29 cellular contexts compared by ENCODE assay signal in genomic region chr3:41276191-41276590, GRCh38.
"Had no signal": no experiment of that assay in that cellular context is flagged by ENCODE, and none has a peak within 500 bp of the region (broad histone marks: within the 10 kb centered on the region; RNA-seq: fewer than 3 reads in every experiment).

No MANE protein-coding gene starts in this region.

- H3K36me3 ChIP-seq: ascending aorta, cardiac muscle cell, SJCRH30 had no signal

- H3K9ac ChIP-seq: SK-N-SH had no signal

- H3K4me1 ChIP-seq: ascending aorta, SJCRH30 had no signal

- H3K4me3 ChIP-seq: ascending aorta, cardiac muscle cell, SJCRH30 had no signal

- H3K4me3 Mint-ChIP-seq: activated CD4-positive, alpha-beta T cell treated with anti-CD3 and anti-CD28 coated beads for 36 hours; activated CD4-positive, alpha-beta T cell treated with anti-CD3 and anti-CD28 coated beads, Interleukin-2, amount 10 ng/mL, durations not matched to agents 7 days and 5 days; activated CD8-positive, alpha-beta T cell treated with anti-CD3 and anti-CD28 coated beads, Interleukin-2, amount 10 ng/mL, durations not matched to agents 7 days and 5 days; activated naive CD4-positive, alpha-beta T cell treated with anti-CD3 and anti-CD28 coated beads, Interleukin-2, amount 50 U/mL, for 24 hours; activated naive CD8-positive, alpha-beta T cell treated with anti-CD3 and anti-CD28 coated beads, Interleukin-2, amount 10 ng/mL, durations not matched to agents 7 days and 5 days; activated T-cell treated with anti-CD3 and anti-CD28 coated beads, Interleukin-2, amount 50 U/mL, for 24 hours; central memory CD8-positive, alpha-beta T cell; T-helper 1 cell treated with Interleukin-12 subunit alpha and Interleukin-12 subunit beta and Interleukin-4 antibody, amounts not matched to agents 30 μg/mL and 1 μg/mL, for 36 hours; T-helper 2 cell treated with Interferon-gamma antibody and Interleukin-4, amounts not matched to agents 5 μg/mL and 100 μg/mL, for 36 hours had no signal

- H3K4me1 Mint-ChIP-seq: activated CD4-positive, alpha-beta T cell treated with anti-CD3 and anti-CD28 coated beads for 36 hours; activated CD4-positive, alpha-beta T cell treated with anti-CD3 and anti-CD28 coated beads, Interleukin-2, amount 10 ng/mL, durations not matched to agents 7 days and 5 days; activated naive CD8-positive, alpha-beta T cell treated with anti-CD3 and anti-CD28 coated beads, Interleukin-2, amount 10 ng/mL, durations not matched to agents 7 days and 5 days had no signal

- H3K27ac Mint-ChIP-seq: activated CD4-positive, alpha-beta T cell treated with anti-CD3 and anti-CD28 coated beads for 36 hours; activated CD4-positive, alpha-beta T cell treated with anti-CD3 and anti-CD28 coated beads, Interleukin-2, amount 10 ng/mL, durations not matched to agents 7 days and 5 days; activated CD8-positive, alpha-beta T cell treated with anti-CD3 and anti-CD28 coated beads, Interleukin-2, amount 10 ng/mL, durations not matched to agents 7 days and 5 days; activated naive CD4-positive, alpha-beta T cell treated with anti-CD3 and anti-CD28 coated beads, Interleukin-2, amount 50 U/mL, for 24 hours; activated naive CD8-positive, alpha-beta T cell treated with anti-CD3 and anti-CD28 coated beads, Interleukin-2, amount 10 ng/mL, durations not matched to agents 7 days and 5 days; activated T-cell treated with anti-CD3 and anti-CD28 coated beads, Interleukin-2, amount 50 U/mL, for 24 hours; activated T-helper 2 cell treated with anti-CD3 and anti-CD28 coated beads, Interferon-gamma antibody, Interleukin-2, Interleukin-4, amounts not matched to agents 10 μg/mL and 5 μg/mL and 100 μg/mL, durations not matched to agents 14 hours and 24 hours and 36 hours; T-helper 1 cell treated with Interleukin-12 subunit alpha and Interleukin-12 subunit beta and Interleukin-4 antibody, amounts not matched to agents 30 μg/mL and 1 μg/mL, for 36 hours; T-helper 2 cell treated with Interferon-gamma antibody and Interleukin-4, amounts not matched to agents 5 μg/mL and 100 μg/mL, for 36 hours had no signal

- H3K27ac ChIP-seq: ascending aorta, cardiac muscle cell, SJCRH30 had no signal

- H3K27me3 ChIP-seq: ascending aorta, cardiac muscle cell, SJCRH30 had no signal

- ATAC-seq: activated CD4-positive, alpha-beta T cell treated with anti-CD3 and anti-CD28 coated beads for 36 hours; activated CD8-positive, alpha-beta T cell treated with anti-CD3 and anti-CD28 coated beads, Interleukin-2, amount 10 ng/mL, durations not matched to agents 7 days and 5 days; Panc1 had no signal

- H3K9me3 Mint-ChIP-seq: activated T-helper 2 cell treated with anti-CD3 and anti-CD28 coated beads, Interferon-gamma antibody, Interleukin-2, Interleukin-4, amounts not matched to agents 10 μg/mL and 5 μg/mL and 100 μg/mL, durations not matched to agents 14 hours and 24 hours and 36 hours had no signal

- DNase-seq: activated CD4-positive, alpha-beta T cell treated with anti-CD3 and anti-CD28 coated beads for 36 hours; activated CD4-positive, alpha-beta T cell treated with anti-CD3 and anti-CD28 coated beads, Interleukin-2, amount 10 ng/mL, durations not matched to agents 7 days and 5 days; activated CD4-positive, alpha-beta T cell treated with anti-CD3 and anti-CD28 coated beads, Interleukin-2, amount 50 U/mL, for 48 hours; activated CD8-positive, alpha-beta T cell treated with anti-CD3 and anti-CD28 coated beads, Interleukin-2, amount 10 ng/mL, durations not matched to agents 7 days and 5 days; activated gamma-delta T cell; activated naive CD4-positive, alpha-beta T cell treated with Interleukin-2 at 50 U/mL for 16 hours; activated naive CD8-positive, alpha-beta T cell treated with anti-CD3 and anti-CD28 coated beads, Interleukin-2, amount 10 ng/mL, durations not matched to agents 7 days and 5 days; activated T-cell treated with anti-CD3 and anti-CD28 coated beads, Interleukin-2, amount 50 U/mL, for 24 hours; amygdala; NCI-H1105; NCI-H1417 treated with DMSO at 0.1 percent for 48 hours; NCI-H187 treated with DMSO at 0.1 percent for 48 hours; NCI-H2081; NCI-H2171 treated with DMSO at 0.1 percent for 48 hours; NCI-H2227 treated with DMSO at 0.1 percent for 48 hours; NCI-H446; NCI-H510A treated with DMSO at 0.1 percent for 48 hours; NCI-H69; SHP77; SJCRH30; SK-N-SH had no signal

- H3K9me3 ChIP-seq: ascending aorta, SJCRH30, SK-N-SH had no signal

- H3K27me3 Mint-ChIP-seq: activated CD4-positive, alpha-beta T cell treated with anti-CD3 and anti-CD28 coated beads for 36 hours; activated CD4-positive, alpha-beta T cell treated with anti-CD3 and anti-CD28 coated beads, Interleukin-2, amount 10 ng/mL, durations not matched to agents 7 days and 5 days; activated naive CD4-positive, alpha-beta T cell treated with anti-CD3 and anti-CD28 coated beads, Interleukin-2, amount 50 U/mL, for 24 hours; activated naive CD8-positive, alpha-beta T cell treated with anti-CD3 and anti-CD28 coated beads, Interleukin-2, amount 10 ng/mL, durations not matched to agents 7 days and 5 days; activated T-cell treated with anti-CD3 and anti-CD28 coated beads, Interleukin-2, amount 50 U/mL, for 24 hours had no signal

- H3K4me2 ChIP-seq: SK-N-SH had no signal
